In the genomic region with DNA sequence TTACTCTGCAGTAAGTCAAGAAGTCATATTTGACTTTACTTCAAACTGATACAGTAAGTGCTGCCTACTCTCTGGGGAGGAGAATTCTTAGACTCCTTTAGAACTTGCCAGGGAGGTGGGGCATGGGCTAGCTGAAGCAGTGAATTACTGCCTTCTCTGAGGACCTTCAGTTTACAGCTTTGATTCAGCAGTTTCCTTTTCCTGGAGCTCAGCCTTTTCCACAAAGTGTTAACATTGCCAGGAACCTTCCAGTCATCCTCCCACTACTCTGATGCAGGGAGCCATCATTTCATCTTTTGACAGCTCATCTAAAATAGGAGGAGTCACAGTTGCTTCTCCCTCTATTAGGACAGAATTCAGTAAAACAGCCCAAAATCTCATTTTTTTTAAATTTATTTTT, we compare ENCODE assay signal across 10 cellular contexts. TPM values are rescaled to one million over a fixed set of nuclear protein-coding genes. Genes with fewer than 3 reads are reported as not detected.
DNase-seq lines count a peak whose midpoint lies in the region; ATAC-seq and TF ChIP-seq lines count a peak whose summit lies in the region.
"Had no signal": no experiment of that assay in that cellular context is flagged by ENCODE, and none has a peak within 500 bp of the region (broad histone marks: within the 10 kb centered on the region; RNA-seq: fewer than 3 reads in every experiment).

No MANE protein-coding gene starts in this region.

- peaks cover 9% of the 10 kb centered on the region for H4K20me1 ChIP-seq in OCI-LY3 (ENCODE audit: insufficient read depth, low read length)

- H3K4me2 ChIP-seq in OCI-LY3 (ENCODE audit: low read length), result no peak overlapping the region

- H3K4me1 ChIP-seq in OCI-LY3 (ENCODE audit: low read length), result peaks cover 33% of the 10 kb centered on the region

- H3K4me1 Mint-ChIP-seq in activated CD4-positive, alpha-beta T cell treated with anti-CD3 and anti-CD28 coated beads for 36 hours, result peaks cover 10% of the 10 kb centered on the region
- no peaks in the 10 kb centered on the region for H3K4me1 Mint-ChIP-seq in effector memory CD8-positive, alpha-beta T cell (ENCODE audit: low read depth in 2 of 2)

- H3K9me3 Mint-ChIP-seq in activated CD4-positive, alpha-beta T cell treated with anti-CD3 and anti-CD28 coated beads for 36 hours (ENCODE audit: low read depth), result no peaks in the 10 kb centered on the region
- no peaks in the 10 kb centered on the region for H3K9me3 Mint-ChIP-seq in effector memory CD8-positive, alpha-beta T cell
- H3K9me3 Mint-ChIP-seq: stimulated activated naive CD8-positive, alpha-beta T cell treated with anti-CD3 and anti-CD28 coated beads, Interleukin-15, Interleukin-2, amounts not matched to agents 100 ng/mL and 50 ng/mL, for 24 hours had no signal

- POLR2A ChIA-PET in activated CD4-positive, alpha-beta T cell treated with anti-CD3 and anti-CD28 coated beads for 36 hours (lab: Charles Lee), result interaction anchor here (0.5 to 1.9 kb wide), 2 partner anchors 47 to 104 kb away, joined by 3 to 11 read pairs; no protein-coding TSS in a partner anchor

- peak overlapping the region; percentile 22 for H3K27ac ChIP-seq in OCI-LY3 (ENCODE audit: low read length)
- H3K27ac ChIP-seq: gastroesophageal sphincter had no signal

- CTCF ChIA-PET in activated CD4-positive, alpha-beta T cell treated with anti-CD3 and anti-CD28 coated beads for 36 hours (lab: Charles Lee), result interaction anchor here (0.7 to 13.0 kb wide), 49 partner anchors 8 to 249 kb away, joined by 3 to 279 read pairs (median 5); a partner anchor contains a TSS

- peak overlapping the region; percentile 78 for H3K27ac Mint-ChIP-seq in activated CD4-positive, alpha-beta T cell treated with anti-CD3 and anti-CD28 coated beads for 36 hours
- no peak overlapping the region for H3K27ac Mint-ChIP-seq in effector memory CD8-positive, alpha-beta T cell
- H3K27ac Mint-ChIP-seq: stimulated activated naive CD8-positive, alpha-beta T cell treated with anti-CD3 and anti-CD28 coated beads, Interleukin-15, Interleukin-2, amounts not matched to agents 100 ng/mL and 50 ng/mL, for 24 hours had no signal

- TF ChIP-seq CTCF in OCI-LY3 (IDR thresholded peaks at IDR 0.05; ENCODE audit: low read depth, low read length), result no peak

- intact Hi-C loops in activated CD4-positive, alpha-beta T cell treated with anti-CD3 and anti-CD28 coated beads for 36 hours (cut with DNase I, micrococcal nuclease), result loop anchor here (1.0 to 10.0 kb wide), 6 partner anchors 46 to 340 kb away; a partner anchor contains a TSS

- no peak overlapping the region for H3K4me3 Mint-ChIP-seq in activated CD4-positive, alpha-beta T cell treated with anti-CD3 and anti-CD28 coated beads for 36 hours
- H3K4me3 Mint-ChIP-seq in effector memory CD8-positive, alpha-beta T cell, result no peak overlapping the region
- H3K4me3 Mint-ChIP-seq: stimulated activated naive CD8-positive, alpha-beta T cell treated with anti-CD3 and anti-CD28 coated beads, Interleukin-15, Interleukin-2, amounts not matched to agents 100 ng/mL and 50 ng/mL, for 24 hours had no signal

- peak; percentile 87 for ATAC-seq in activated CD4-positive, alpha-beta T cell treated with anti-CD3 and anti-CD28 coated beads for 36 hours
- ATAC-seq in effector memory CD8-positive, alpha-beta T cell (replicated peaks), result peak; percentile 6

- no peak overlapping the region for H2AFZ ChIP-seq in OCI-LY3 (ENCODE audit: low read depth, low read length)

- no peaks in the 10 kb centered on the region for H3K9me3 ChIP-seq in OCI-LY3 (ENCODE audit: insufficient read depth, low read length)
- H3K9me3 ChIP-seq: gastroesophageal sphincter had no signal

- no peaks in the 10 kb centered on the region for H3K27me3 Mint-ChIP-seq in activated CD4-positive, alpha-beta T cell treated with anti-CD3 and anti-CD28 coated beads for 36 hours
- H3K27me3 Mint-ChIP-seq in effector memory CD8-positive, alpha-beta T cell, result no peaks in the 10 kb centered on the region
- H3K27me3 Mint-ChIP-seq: stimulated activated naive CD8-positive, alpha-beta T cell treated with anti-CD3 and anti-CD28 coated beads, Interleukin-15, Interleukin-2, amounts not matched to agents 100 ng/mL and 50 ng/mL, for 24 hours had no signal

- H3K36me3 Mint-ChIP-seq in activated CD4-positive, alpha-beta T cell treated with anti-CD3 and anti-CD28 coated beads for 36 hours (ENCODE audit: low read depth), result peaks cover 51% of the 10 kb centered on the region
- H3K36me3 Mint-ChIP-seq in effector memory CD8-positive, alpha-beta T cell (ENCODE audit: insufficient read depth), result peaks cover 84% of the 10 kb centered on the region

- no peak overlapping the region for H3K4me3 ChIP-seq in OCI-LY3 (ENCODE audit: low read length)
- H3K4me3 ChIP-seq: gastroesophageal sphincter had no signal

- H3K36me3 ChIP-seq in OCI-LY3 (replicated peaks; ENCODE audit: low read depth, low read length), result peaks cover 60% of the 10 kb centered on the region

- no peak overlapping the region for H3K9ac ChIP-seq in OCI-LY3 (ENCODE audit: low read length)

- peak; percentile 51 for DNase-seq in activated CD4-positive, alpha-beta T cell treated with anti-CD3 and anti-CD28 coated beads for 36 hours
- DNase-seq in activated CD4-positive, alpha-beta T cell treated with anti-CD3 and anti-CD28 coated beads for 1 hour, result no peak
- DNase-seq in effector memory CD8-positive, alpha-beta T cell, result no peak
- DNase-seq in putamen (ENCODE audit: low spot score) (peak; percentile 42), NCI-H774 (lab: John Stamatoyannopoulos, UW) (no peak), kidney tubule cell (ENCODE audit: low spot score) (no peak)
- DNase-seq in activated effector memory CD4-positive, alpha-beta T cell treated with anti-CD3 and anti-CD28 coated beads, Interleukin-2, amount 50 U/mL, for 16 hours, result no peak

- H3K27me3 ChIP-seq in OCI-LY3 (ENCODE audit: low read depth, low read length), result no peaks in the 10 kb centered on the region
- H3K27me3 ChIP-seq: gastroesophageal sphincter had no signal

- peaks cover 13% of the 10 kb centered on the region for H3K79me2 ChIP-seq in OCI-LY3 (ENCODE audit: low read length)

RNA-seq across cellular contexts. Expression of a gene that starts 42.7 kb away (rescaled TPM):
- 100 to 1,000 TPM; 185 to 230 TPM for total RNA-seq in activated CD4-positive, alpha-beta T cell treated with anti-CD3 and anti-CD28 coated beads for 36 hours

Comparison
In these comparisons a context has a peak if more than half of its experiments do, and no peak if none do; other contexts are left out.
1. DNase-seq: peak in activated CD4-positive, alpha-beta T cell treated with anti-CD3 and anti-CD28 coated beads for 36 hours (single experiment) and putamen (single experiment); none in activated CD4-positive, alpha-beta T cell treated with anti-CD3 and anti-CD28 coated beads for 1 hour (single experiment), effector memory CD8-positive, alpha-beta T cell (0 of 3), NCI-H774 (single experiment), kidney tubule cell (single experiment) and activated effector memory CD4-positive, alpha-beta T cell treated with anti-CD3 and anti-CD28 coated beads, Interleukin-2, amount 50 U/mL, for 16 hours (single experiment).